Comparison of ENCODE assay signal across 9 cellular contexts in the genomic region with DNA sequence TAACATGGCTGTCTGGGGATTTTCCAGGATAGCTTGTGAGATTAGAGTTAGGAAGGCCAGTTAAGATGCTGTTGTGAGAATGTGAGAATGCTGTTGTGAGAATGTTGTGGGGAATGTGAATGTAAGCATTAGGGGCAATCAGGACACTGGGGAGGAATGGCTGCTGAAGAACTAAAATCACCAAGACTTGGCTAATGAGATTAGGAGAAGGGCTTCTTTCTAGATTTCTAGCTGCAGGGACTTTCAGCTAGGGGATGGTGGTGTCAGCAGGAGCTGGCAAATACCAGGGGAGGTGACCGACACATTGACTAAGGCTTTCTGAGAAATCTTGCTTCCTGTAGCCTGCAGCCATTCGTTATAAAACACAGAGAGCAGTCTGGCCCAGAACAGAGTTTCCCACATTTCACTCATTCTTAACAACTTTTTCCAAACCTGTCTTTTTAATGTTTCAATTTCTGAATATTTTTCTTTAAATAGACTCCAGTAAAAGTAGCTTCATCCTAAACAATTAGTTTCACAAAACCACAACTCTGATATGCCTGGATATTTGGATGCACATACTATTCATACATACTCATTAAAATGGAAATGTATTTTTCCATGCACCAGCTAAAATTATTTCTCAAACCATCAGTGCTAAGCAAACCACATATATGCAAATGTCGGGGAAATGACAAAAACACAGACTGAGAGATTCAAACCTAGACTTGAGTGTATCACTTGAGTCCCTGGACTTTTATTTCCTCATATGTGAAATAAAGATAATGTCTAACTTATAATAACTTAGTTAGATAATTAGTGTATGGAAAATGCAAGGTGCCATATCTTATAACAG.
DNase-seq lines count a peak whose midpoint lies in the region; ATAC-seq and TF ChIP-seq lines count a peak whose summit lies in the region.
"Had no signal": no experiment of that assay in that cellular context is flagged by ENCODE, and none has a peak within 500 bp of the region (broad histone marks: within the 10 kb centered on the region; RNA-seq: fewer than 3 reads in every experiment).

No MANE protein-coding gene starts in this region.

- ATAC-seq in GM18858 (IDR thresholded peaks at IDR 0.05; ENCODE audit: unreplicated experiment) (peak; percentile 25), GM21529 (IDR thresholded peaks at IDR 0.05; ENCODE audit: unreplicated experiment) (peak; percentile 43), HG03457 (IDR thresholded peaks at IDR 0.05; ENCODE audit: unreplicated experiment) (peak; percentile 38), GM18520 (IDR thresholded peaks at IDR 0.05; ENCODE audit: unreplicated experiment) (no peak)

- H3K27ac Mint-ChIP-seq in type B pancreatic cell = no peak overlapping the region

- H3K27me3 Mint-ChIP-seq in type B pancreatic cell = peaks cover 14% of the 10 kb centered on the region

- H3K9me3 Mint-ChIP-seq in type B pancreatic cell = peaks cover 5% of the 10 kb centered on the region

- DNase-seq in epithelial cell of prostate (ENCODE audit: low read depth, low spot score) (no peak), kidney glomerular epithelial cell (lab: John Stamatoyannopoulos, UW) (no peak), NCI-H2227 treated with DMSO at 0.1 percent for 48 hours (lab: John Stamatoyannopoulos, UW) (no peak), type B pancreatic cell (ENCODE audit: extremely low spot score, unreplicated experiment) (no peak)
- DNase-seq: OCI-M1 had no signal

- no peaks in the 10 kb centered on the region for H3K36me3 Mint-ChIP-seq in type B pancreatic cell

- TF ChIP-seq CTCF in type B pancreatic cell (conservative IDR thresholded peaks at IDR 0.05) = no peak

- H3K4me3 Mint-ChIP-seq in type B pancreatic cell = no peak overlapping the region

- peaks cover 34% of the 10 kb centered on the region for H3K4me1 Mint-ChIP-seq in type B pancreatic cell (ENCODE audit: unreplicated experiment)

- H3K27ac ChIP-seq in epithelial cell of prostate = peak overlapping the region; percentile 16
